Comparison of ENCODE assay signal across 29 cellular contexts in the genomic region with DNA sequence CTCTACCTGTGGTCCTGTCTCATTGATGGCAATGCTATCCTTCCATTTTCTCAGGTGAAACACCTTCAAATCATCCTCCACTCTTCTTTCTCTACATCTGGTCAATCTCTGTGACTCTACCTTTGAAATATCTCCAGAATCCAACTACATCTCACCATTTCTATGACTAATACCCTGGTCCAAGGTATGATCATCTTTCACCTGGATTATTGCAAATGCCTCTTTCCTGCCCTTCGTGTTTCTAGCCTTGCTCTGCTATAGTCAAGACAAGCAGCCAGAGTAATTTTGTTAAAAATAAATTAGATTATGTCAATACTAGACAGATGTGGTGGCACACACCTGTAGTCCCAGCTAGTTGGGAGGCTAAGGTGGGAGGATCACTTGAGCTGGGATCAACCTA. TPM values are rescaled to one million over a fixed set of nuclear protein-coding genes. Genes with fewer than 3 reads are reported as not detected.
"Had no signal": no experiment of that assay in that cellular context is flagged by ENCODE, and none has a peak within 500 bp of the region (broad histone marks: within the 10 kb centered on the region; RNA-seq: fewer than 3 reads in every experiment).

No MANE protein-coding gene starts in this region.

- H3K36me3 Mint-ChIP-seq: natural killer cell treated with Interleukin-12 subunit alpha and Interleukin-12 subunit beta and Interleukin-15 and Interleukin-18, amount 100 ng/mL, for 72 hours; type B pancreatic cell had no signal

- DNase-seq: hypothalamus; left ventricle myocardium inferior; mesendoderm; midbrain; mucosa of descending colon; naive thymus-derived CD4-positive, alpha-beta T cell; nucleus accumbens; pancreas; posterior cingulate gyrus; retina; right cardiac atrium; stimulated activated CD4-positive, alpha-beta T cell treated with anti-CD3 and anti-CD28 coated beads, Interleukin-12 subunit alpha, Interleukin-12 subunit beta, amount 100 ng/mL, for 4 hours; stimulated activated CD4-positive, alpha-beta T cell treated with anti-CD3 and anti-CD28 coated beads, Interleukin-15, amount 100 ng/mL, for 24 hours; stimulated activated CD4-positive, alpha-beta T cell treated with anti-CD3 and anti-CD28 coated beads, Interleukin-2, amount 100 ng/mL, for 24 hours; stimulated activated CD4-positive, alpha-beta T cell treated with anti-CD3 and anti-CD28 coated beads, Interleukin-4, amount 100 ng/mL, for 1 hour; stimulated activated naive B cell treated with anti-CD40 and anti-IgM and Interleukin-4, amounts not matched to agents 10 μg/mL and 1 μg/mL and 100 μg/mL, for 72 hours; stimulated activated naive CD8-positive, alpha-beta T cell treated with anti-CD3 and anti-CD28 coated beads, Interleukin-15, Interleukin-2, amounts not matched to agents 100 U/mL and 50 U/mL, for 24 hours; stomach; tibial artery; uterus had no signal

- H3K36me3 ChIP-seq: left ventricle myocardium inferior, pancreas, prostate gland, stomach, thoracic aorta, tibial artery, uterus had no signal

- H3K4me1 ChIP-seq: left ventricle myocardium inferior, pancreas, prostate gland, stomach, tibial artery, uterus had no signal

- H3K27me3 Mint-ChIP-seq: type B pancreatic cell had no signal

- H3K27ac ChIP-seq: left ventricle myocardium inferior, pancreas, prostate gland, skin epidermis, stomach, thoracic aorta, tibial artery, uterus had no signal

- H3K9me3 Mint-ChIP-seq: natural killer cell treated with Interleukin-12 subunit alpha and Interleukin-12 subunit beta and Interleukin-15 and Interleukin-18, amount 100 ng/mL, for 72 hours; type B pancreatic cell had no signal

- H3K4me3 Mint-ChIP-seq: naive thymus-derived CD4-positive, alpha-beta T cell; natural killer cell treated with Interleukin-12 subunit alpha and Interleukin-12 subunit beta and Interleukin-15 and Interleukin-18, amount 100 ng/mL, for 72 hours; neural crest cell; stimulated activated naive B cell treated with anti-CD40 and anti-IgM and Interleukin-4, amounts not matched to agents 10 μg/mL and 1 μg/mL and 100 μg/mL, for 72 hours; type B pancreatic cell had no signal

- H3K4me1 Mint-ChIP-seq: naive thymus-derived CD4-positive, alpha-beta T cell had no signal

- FAIRE-seq: pancreas had no signal

- ATAC-seq: mucosa of descending colon; naive thymus-derived CD4-positive, alpha-beta T cell; natural killer cell treated with Interleukin-12 subunit alpha and Interleukin-12 subunit beta and Interleukin-15 and Interleukin-18, amount 100 ng/mL, for 72 hours; pancreas; right cardiac atrium; sciatic nerve; stimulated activated naive B cell treated with anti-CD40 and anti-IgM and Interleukin-4, amounts not matched to agents 10 μg/mL and 1 μg/mL and 100 μg/mL, for 72 hours; stimulated activated naive CD8-positive, alpha-beta T cell treated with anti-CD3 and anti-CD28 coated beads, Interleukin-15, Interleukin-2, amounts not matched to agents 100 U/mL and 50 U/mL, for 24 hours had no signal

- H3K9me3 ChIP-seq: left ventricle myocardium inferior, mucosa of descending colon, pancreas, prostate gland, stomach, thoracic aorta, tibial artery, uterus had no signal

- H3K4me3 ChIP-seq: left ventricle myocardium inferior, lung, mucosa of descending colon, pancreas, prostate gland, skin epidermis, stomach, thoracic aorta, tibial artery, uterus had no signal

- H3K27ac Mint-ChIP-seq: natural killer cell treated with Interleukin-12 subunit alpha and Interleukin-12 subunit beta and Interleukin-15 and Interleukin-18, amount 100 ng/mL, for 72 hours; stimulated activated naive B cell treated with anti-CD40 and anti-IgM and Interleukin-4, amounts not matched to agents 10 μg/mL and 1 μg/mL and 100 μg/mL, for 72 hours; type B pancreatic cell had no signal

- H3K27me3 ChIP-seq: pancreas, stomach, uterus had no signal

RNA-seq across cellular contexts. Expression of a gene that starts 24.5 kb away (rescaled TPM):
- total RNA-seq: naive thymus-derived CD4-positive, alpha-beta T cell; osteoblast had no signal
- polyA plus RNA-seq: naive thymus-derived CD4-positive, alpha-beta T cell had no signal
